In the genomic region with DNA sequence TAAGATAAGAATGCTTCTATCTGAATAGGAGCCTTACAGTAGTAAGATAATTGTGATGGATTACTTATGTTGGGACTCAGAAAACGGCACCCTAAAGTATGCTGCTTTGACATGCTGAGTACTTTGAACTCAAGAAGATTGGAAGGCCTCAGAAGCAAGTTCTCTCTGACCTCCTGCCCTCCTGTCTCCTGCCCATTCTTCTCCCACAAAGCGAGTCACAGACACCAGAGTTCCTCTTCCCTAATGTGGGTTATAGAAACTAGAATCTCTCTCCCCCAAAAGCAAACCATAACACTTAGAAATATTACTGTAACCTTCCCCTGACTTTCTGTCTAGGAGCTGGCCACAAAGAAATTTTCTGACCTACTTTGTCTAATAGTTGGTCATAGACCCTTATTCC, we compare ENCODE assay signal across 15 cellular contexts.
DNase-seq lines count a peak whose midpoint lies in the region; ATAC-seq and TF ChIP-seq lines count a peak whose summit lies in the region.
"Had no signal": no experiment of that assay in that cellular context is flagged by ENCODE, and none has a peak within 500 bp of the region (broad histone marks: within the 10 kb centered on the region; RNA-seq: fewer than 3 reads in every experiment).

No MANE protein-coding gene starts in this region.

- H3K4ac ChIP-seq in H9 (ENCODE audit: low read depth, low read length) = no peak overlapping the region
- no peak overlapping the region for H3K4ac ChIP-seq in mesendoderm (ENCODE audit: low read depth, low read length)

- DNase-seq in H9 = no peak
- DNase-seq in Kasumi-1 (lab: John Stamatoyannopoulos, UW) = peak; percentile 19 to 22
- no peak for DNase-seq in T-helper 17 cell
- DNase-seq in mesendoderm = no peak
- DNase-seq in activated T-cell treated with anti-CD3 and anti-CD28 coated beads, Interleukin-2, amount 50 U/mL, for 1 hour = no peak
- DNase-seq in right cardiac atrium = no peak
- DNase-seq: HCEC 1CT, NCI-H1417 treated with DMSO at 0.1 percent for 48 hours, NCI-H1930, NCI-H345, NCI-H524 treated with DMSO at 0.1 percent for 48 hours, T-cell had no signal

- H3K4me1 Mint-ChIP-seq in H9 = peaks cover 37 to 42% of the 10 kb centered on the region in 2 experiments
- no peaks in the 10 kb centered on the region for H3K4me1 Mint-ChIP-seq in T-helper 17 cell
- H3K4me1 Mint-ChIP-seq: T-cell had no signal

- H2BK15ac ChIP-seq in H9 (ENCODE audit: low read depth, low read length) (no peak overlapping the region), mesendoderm (replicated peaks; ENCODE audit: low read depth) (peak overlapping the region; percentile 25)

- H4K8ac ChIP-seq in H9 (replicated peaks; ENCODE audit: insufficient read length, low read depth, low read length) (no peak overlapping the region), mesendoderm (ENCODE audit: low read depth, low read length) (no peak overlapping the region)

- H3K27me3 Mint-ChIP-seq in H9 (ENCODE audit: low read depth) = peaks cover 3% of the 10 kb centered on the region
- no peaks in the 10 kb centered on the region for H3K27me3 Mint-ChIP-seq in T-helper 17 cell

- H2BK5ac ChIP-seq in H9 (ENCODE audit: insufficient read length, low read length) (no peak overlapping the region), mesendoderm (ENCODE audit: low read length) (no peak overlapping the region)

- H3K36me3 ChIP-seq in mesendoderm (ENCODE audit: control insufficient read depth, insufficient read depth, low read length) = no peaks in the 10 kb centered on the region

- H3K79me2 ChIP-seq in H9 (ENCODE audit: insufficient read depth, low read length) = no peaks in the 10 kb centered on the region
- no peaks in the 10 kb centered on the region for H3K79me2 ChIP-seq in mesendoderm (ENCODE audit: control insufficient read depth, insufficient read depth, low read length)

- no peak overlapping the region for H4K91ac ChIP-seq in H9 (ENCODE audit: insufficient read length, low read depth, low read length)

- H3K4me3 ChIP-seq in mesendoderm (ENCODE audit: low read length) = no peak overlapping the region
- H3K4me3 ChIP-seq in right cardiac atrium (ENCODE audit: low read length) = no peak overlapping the region

- H3K27ac Mint-ChIP-seq in H9 (peak overlapping the region in 2 of 3 experiments; percentile 65 to 82; a peak in 4 of 7 replicates), T-helper 17 cell (peak overlapping the region; percentile 6)
- H3K27ac Mint-ChIP-seq: T-cell had no signal

- no peak overlapping the region for H2AFZ ChIP-seq in H9 (ENCODE audit: low read length)

- H3K27ac ChIP-seq in H9 (ENCODE audit: insufficient read length, low read depth, low read length) (no peak overlapping the region), mesendoderm (ENCODE audit: low read depth, low read length) (no peak overlapping the region), right cardiac atrium (ENCODE audit: low read length) (no peak overlapping the region)
- H3K27ac ChIP-seq: C4-2B had no signal

- H3K4me1 ChIP-seq in H9 (ENCODE audit: insufficient read depth, low read length) = peaks cover 4% of the 10 kb centered on the region; the same call in 1 of the 2 replicates
- peaks cover 2% of the 10 kb centered on the region for H3K4me1 ChIP-seq in mesendoderm (ENCODE audit: control insufficient read depth, low read depth, low read length)
- peaks cover 2% of the 10 kb centered on the region for H3K4me1 ChIP-seq in right cardiac atrium (ENCODE audit: control insufficient read depth, insufficient read depth, low read length)

- H3K9me3 ChIP-seq in H9 (ENCODE audit: control insufficient read depth, low read depth, low read length) = no peaks in the 10 kb centered on the region
- H3K9me3 ChIP-seq in T-helper 17 cell (ENCODE audit: control insufficient read depth, low read length, poor library complexity, severe bottlenecking) = no peaks in the 10 kb centered on the region
- H3K9me3 ChIP-seq in right cardiac atrium (ENCODE audit: control insufficient read depth, low read length) = no peaks in the 10 kb centered on the region

- H3K23me2 ChIP-seq in H9 (ENCODE audit: insufficient read length, low read depth, low read length, poor library complexity, severe bottlenecking) = no peaks in the 10 kb centered on the region

- H2BK120ac ChIP-seq in H9 (ENCODE audit: low read depth, low read length, poor library complexity, severe bottlenecking) (no peak overlapping the region), mesendoderm (ENCODE audit: low read depth, low read length) (no peak overlapping the region)

- H4K20me1 ChIP-seq in H9 (ENCODE audit: control insufficient read depth, insufficient read depth, insufficient read length) = no peaks in the 10 kb centered on the region

- H4K5ac ChIP-seq in H9 (ENCODE audit: insufficient read length, low read depth, low read length) (no peak overlapping the region), mesendoderm (ENCODE audit: low read length) (no peak overlapping the region)

- H3K23ac ChIP-seq in H9 (ENCODE audit: insufficient read length, low read depth, low read length) (no peak overlapping the region), mesendoderm (ENCODE audit: low read length) (no peak overlapping the region)

- peak overlapping the region in 1 of 2 experiments; percentile 31; a peak in 1 of 5 replicates for H3K4me3 Mint-ChIP-seq in H9
- no peak overlapping the region for H3K4me3 Mint-ChIP-seq in T-helper 17 cell
- H3K4me3 Mint-ChIP-seq: T-cell had no signal

- peaks cover 0 to 3% of the 10 kb centered on the region in 2 experiments; a peak in 2 of 5 replicates for H3K9me3 Mint-ChIP-seq in H9
- H3K9me3 Mint-ChIP-seq: T-cell had no signal

- no peak overlapping the region for H3K14ac ChIP-seq in H9 (ENCODE audit: insufficient read depth, low read length)

- H3K9ac ChIP-seq in H9 (ENCODE audit: extremely low read depth, insufficient read length, low read length) (no peak overlapping the region), mesendoderm (ENCODE audit: low read length) (no peak overlapping the region)

- TF ChIP-seq CTCF in H9 (conservative IDR thresholded peaks at IDR 0.05) = no peak

- H3K4me2 ChIP-seq in H9 (ENCODE audit: insufficient read depth, insufficient read length, low read length) = no peak overlapping the region
- H3K4me2 ChIP-seq in mesendoderm (ENCODE audit: low read length) = no peak overlapping the region

- H3K56ac ChIP-seq in H9 (ENCODE audit: insufficient read length, low read depth, low read length) = no peak overlapping the region
- H3K56ac ChIP-seq in mesendoderm (ENCODE audit: low read length) = no peak overlapping the region

- no CpG with 5 or more reads among the region's 2 CpGs for WGBS in H9 (ENCODE audit: extremely low coverage, insufficient read length, low lambda C conversion rate)
- no CpG with 5 or more reads among the region's 2 CpGs for WGBS in mesendoderm (ENCODE audit: extremely low coverage, insufficient coverage, low lambda C conversion rate)
- 68% methylated on average over 2 of the region's 2 CpGs for WGBS in right cardiac atrium

- H3K79me1 ChIP-seq in H9 (ENCODE audit: insufficient read depth, low read depth, low read length, poor library complexity, severe bottlenecking) (no peaks in the 10 kb centered on the region), mesendoderm (ENCODE audit: low read length) (no peaks in the 10 kb centered on the region)

- no peak overlapping the region for H2BK12ac ChIP-seq in H9 (ENCODE audit: insufficient read length, low read depth, low read length)

- H2BK20ac ChIP-seq in H9 (ENCODE audit: low read depth, low read length, poor library complexity, severe bottlenecking) = no peak overlapping the region

- H2AK5ac ChIP-seq in H9 (ENCODE audit: insufficient read length, low read length) (no peak overlapping the region), mesendoderm (ENCODE audit: low read length) (no peak overlapping the region)

- H3K27me3 ChIP-seq in H9 (ENCODE audit: insufficient read depth, low read length) (peaks cover 3% of the 10 kb centered on the region; the same call in 1 of the 2 replicates), mesendoderm (ENCODE audit: insufficient read depth, low read length, poor library complexity) (no peaks in the 10 kb centered on the region), right cardiac atrium (ENCODE audit: control insufficient read depth, insufficient read depth) (no peaks in the 10 kb centered on the region)

- ATAC-seq in T-helper 17 cell (no peak), HG02973 (IDR thresholded peaks at IDR 0.05; ENCODE audit: unreplicated experiment) (no peak), right cardiac atrium (no peak)
- ATAC-seq: Panc1, T-cell had no signal

- H3K36me3 Mint-ChIP-seq in H9 (ENCODE audit: insufficient read depth in 1 of 3, low read depth in 3 of 3) = peaks cover 0 to 5% (median 2%) of the 10 kb centered on the region in 3 experiments; a peak in 4 of 7 replicates
- H3K36me3 Mint-ChIP-seq in T-helper 17 cell (ENCODE audit: low read depth) = peaks cover 2% of the 10 kb centered on the region
- H3K36me3 Mint-ChIP-seq: T-cell had no signal

- H3T11ph ChIP-seq in H9 (ENCODE audit: low read length) = no peak overlapping the region

- no peak overlapping the region for H3K18ac ChIP-seq in H9 (ENCODE audit: insufficient read length, low read depth, low read length)
- H3K18ac ChIP-seq in mesendoderm (ENCODE audit: low read length) = no peak overlapping the region

- intact Hi-C loops in right cardiac atrium (cut with DNase I) = no loop called here

Comparison
In these comparisons a context has a peak if more than half of its experiments do, and no peak if none do; other contexts are left out.
1. DNase-seq: peak in Kasumi-1 (2 of 2); none in H9 (single experiment), T-helper 17 cell (0 of 3), mesendoderm (single experiment), activated T-cell treated with anti-CD3 and anti-CD28 coated beads, Interleukin-2, amount 50 U/mL, for 1 hour (single experiment) and right cardiac atrium (0 of 3).